ENCODE assay signal across 1 cellular context in the genomic region with DNA sequence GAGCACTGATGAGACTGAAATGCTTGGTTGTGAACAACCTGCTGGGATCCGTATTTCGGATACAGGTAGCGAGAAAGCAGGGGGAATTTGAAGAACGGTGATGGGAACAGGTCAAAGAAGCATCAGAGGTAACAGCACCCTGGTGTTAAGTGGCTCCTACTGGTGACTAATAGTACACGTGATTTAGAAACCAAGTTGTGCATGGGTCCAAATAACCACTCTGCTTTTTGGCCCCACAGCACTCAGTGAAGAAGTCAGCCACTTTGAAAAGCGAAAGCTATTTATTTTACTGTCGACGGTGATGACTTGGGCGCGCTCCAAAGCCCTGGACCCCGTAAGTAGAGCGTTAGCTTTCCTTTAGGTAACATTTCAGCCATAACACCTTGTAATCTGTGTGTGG.
TF ChIP-seq lines count a peak whose summit lies in the region.

No MANE protein-coding gene starts in this region.

TF ChIP-seq in HepG2, 621 proteins besides CTCF, POLR2A, EP300 and RAD21:
- no peak for TF ChIP-seq XRCC5 (optimal IDR thresholded peaks at IDR 0.05; ENCODE audit: low read length)
- TF ChIP-seq MTF2 (CRISPR knock-in tag; IDR thresholded peaks at IDR 0.05; ENCODE audit: borderline replicate concordance): no peak
- no peak for TF ChIP-seq ZFY (CRISPR knock-in tag; IDR thresholded peaks at IDR 0.05)
- TF ChIP-seq ZNF788 (CRISPR knock-in tag; IDR thresholded peaks at IDR 0.05; ENCODE audit: borderline replicate concordance): no peak
- TF ChIP-seq ZHX1 (CRISPR knock-in tag; IDR thresholded peaks at IDR 0.05; ENCODE audit: low read depth): no peak
- no peak for TF ChIP-seq ZNF564 (CRISPR knock-in tag; IDR thresholded peaks at IDR 0.05)
- TF ChIP-seq MAFG (CRISPR knock-in tag; IDR thresholded peaks at IDR 0.05): no peak
- no peak for TF ChIP-seq NR3C1 (CRISPR knock-in tag; IDR thresholded peaks at IDR 0.05)
- TF ChIP-seq, protein P1, sequence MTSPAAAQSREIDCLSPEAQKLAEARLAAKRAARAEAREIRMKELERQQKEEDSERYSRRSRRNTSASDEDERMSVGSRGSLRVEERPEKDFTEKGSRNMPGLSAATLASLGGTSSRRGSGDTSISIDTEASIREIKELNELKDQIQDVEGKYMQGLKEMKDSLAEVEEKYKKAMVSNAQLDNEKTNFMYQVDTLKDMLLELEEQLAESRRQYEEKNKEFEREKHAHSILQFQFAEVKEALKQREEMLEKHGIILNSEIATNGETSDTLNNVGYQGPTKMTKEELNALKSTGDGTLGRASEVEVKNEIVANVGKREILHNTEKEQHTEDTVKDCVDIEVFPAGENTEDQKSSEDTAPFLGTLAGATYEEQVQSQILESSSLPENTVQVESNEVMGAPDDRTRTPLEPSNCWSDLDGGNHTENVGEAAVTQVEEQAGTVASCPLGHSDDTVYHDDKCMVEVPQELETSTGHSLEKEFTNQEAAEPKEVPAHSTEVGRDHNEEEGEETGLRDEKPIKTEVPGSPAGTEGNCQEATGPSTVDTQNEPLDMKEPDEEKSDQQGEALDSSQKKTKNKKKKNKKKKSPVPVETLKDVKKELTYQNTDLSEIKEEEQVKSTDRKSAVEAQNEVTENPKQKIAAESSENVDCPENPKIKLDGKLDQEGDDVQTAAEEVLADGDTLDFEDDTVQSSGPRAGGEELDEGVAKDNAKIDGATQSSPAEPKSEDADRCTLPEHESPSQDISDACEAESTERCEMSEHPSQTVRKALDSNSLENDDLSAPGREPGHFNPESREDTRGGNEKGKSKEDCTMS (CRISPR knock-in tag; conservative IDR thresholded peaks at IDR 0.05): no peak
- no peak for TF ChIP-seq ZBTB44 (CRISPR knock-in tag; IDR thresholded peaks at IDR 0.05)
- no peak for TF ChIP-seq SP140L (CRISPR knock-in tag; IDR thresholded peaks at IDR 0.05; ENCODE audit: borderline replicate concordance)
- TF ChIP-seq ATF2 (CRISPR knock-in tag; IDR thresholded peaks at IDR 0.05): no peak
- no peak for TF ChIP-seq AGO2 (optimal IDR thresholded peaks at IDR 0.05; ENCODE audit: low read depth, low read length)
- no peak for TF ChIP-seq SNRNP70 (IDR thresholded peaks at IDR 0.05; ENCODE audit: low read depth, low read length)
- TF ChIP-seq MAFK (conservative IDR thresholded peaks at IDR 0.05 in 1 of 2, IDR thresholded peaks at IDR 0.05 in 1 of 2; ENCODE audit: low read length in 2 of 2): no peak
- TF ChIP-seq ZBTB7B (CRISPR knock-in tag; IDR thresholded peaks at IDR 0.05): no peak
- no peak for TF ChIP-seq PITX1 (CRISPR knock-in tag; IDR thresholded peaks at IDR 0.05)
- TF ChIP-seq NFE2L1 (CRISPR knock-in tag; IDR thresholded peaks at IDR 0.05; ENCODE audit: borderline replicate concordance): no peak
- TF ChIP-seq NCOA5 (CRISPR knock-in tag; IDR thresholded peaks at IDR 0.05): no peak
TF ChIP-seq in HepG2: peak in this region for 0.
